Comparison of ENCODE assay signal across 8 cellular contexts in genomic region chr5:55306641-55307382, GRCh38. TPM values are rescaled to one million over a fixed set of nuclear protein-coding genes. Genes with fewer than 3 reads are reported as not detected.
DNase-seq lines count a peak whose midpoint lies in the region; ATAC-seq and TF ChIP-seq lines count a peak whose summit lies in the region.

No MANE protein-coding gene starts in this region.

- peak overlapping the region; percentile 67 for H3K4me3 ChIP-seq in BE2C (ENCODE audit: low read depth, low read length)
- H3K4me3 ChIP-seq in suprapubic skin = peak overlapping the region; percentile 88

- intact Hi-C loops in left cardiac atrium (cut with DNase I) = no loop called here

- H3K27me3 ChIP-seq in BE2C (no peaks in the 10 kb centered on the region), suprapubic skin (no peaks in the 10 kb centered on the region)

- H3K36me3 ChIP-seq in BE2C (peaks cover 17% of the 10 kb centered on the region), suprapubic skin (no peaks in the 10 kb centered on the region)

- H3K9me3 ChIP-seq in BE2C (no peaks in the 10 kb centered on the region; the same call in 1 of the 2 replicates), suprapubic skin (no peaks in the 10 kb centered on the region)

- TF ChIP-seq CTCF in BE2C (IDR thresholded peaks at IDR 0.05; ENCODE audit: low read depth, low read length) = no peak
- no peak for TF ChIP-seq CTCF in suprapubic skin (IDR thresholded peaks at IDR 0.05)

- no peak for DNase-seq in BE2C
- DNase-seq in RKO (ENCODE audit: low spot score) = peak; percentile 37
- no peak for DNase-seq in left cardiac atrium
- DNase-seq in suprapubic skin (ENCODE audit: low spot score in 2 of 2) = no peak
- DNase-seq in dedifferentiated amniotic fluid mesenchymal stem cell (ENCODE audit: extremely low spot score) = no peak
- no peak for DNase-seq in NCI-H526 treated with DMSO at 0.1 percent for 48 hours (lab: John Stamatoyannopoulos, UW)
- no peak for DNase-seq in GDM1 (lab: John Stamatoyannopoulos, UW)

- H3K4me1 ChIP-seq in BE2C (peaks cover 3% of the 10 kb centered on the region; the same call in 1 of the 2 replicates), suprapubic skin (peaks cover 70% of the 10 kb centered on the region)

- peak overlapping the region; percentile 95 for H3K27ac ChIP-seq in suprapubic skin

- 5% methylated on average over 12 of the region's 12 CpGs for WGBS in suprapubic skin

- ATAC-seq in GM21515 (IDR thresholded peaks at IDR 0.05; ENCODE audit: unreplicated experiment) (peak; percentile 9), left cardiac atrium (peak; percentile 3 to 5)

- no peak for TF ChIP-seq EP300 in suprapubic skin (IDR thresholded peaks at IDR 0.05)

- no peak for TF ChIP-seq POLR2A in suprapubic skin (IDR thresholded peaks at IDR 0.05)

RNA-seq across cellular contexts. Expression of gene DHX29, which starts 0.7 kb away (rescaled TPM):
- polyA plus RNA-seq in BE2C (2012; ENCODE audit: insufficient read depth, insufficient read length, low read depth) = 22.0 TPM
- total RNA-seq in left cardiac atrium (10 to 100 TPM; 17.0 to 21.5 TPM), suprapubic skin (10 to 100 TPM; 16.5 to 32.9 (median 25.9) TPM)

RNA-seq across cellular contexts. Expression of gene MTREX, which starts 1.0 kb away (rescaled TPM):
- polyA plus RNA-seq in BE2C (2012; ENCODE audit: insufficient read depth, insufficient read length, low read depth) = 61.6 TPM
- total RNA-seq in left cardiac atrium = 10 to 100 TPM; 54.8 to 65.9 TPM
- 100 to 1,000 TPM in 1 of 4 donors, 10 to 100 TPM in 3; 50.0 to 131 (median 70.8) TPM for total RNA-seq in suprapubic skin
